ENCODE assay signal across 15 cellular contexts in the genomic region with DNA sequence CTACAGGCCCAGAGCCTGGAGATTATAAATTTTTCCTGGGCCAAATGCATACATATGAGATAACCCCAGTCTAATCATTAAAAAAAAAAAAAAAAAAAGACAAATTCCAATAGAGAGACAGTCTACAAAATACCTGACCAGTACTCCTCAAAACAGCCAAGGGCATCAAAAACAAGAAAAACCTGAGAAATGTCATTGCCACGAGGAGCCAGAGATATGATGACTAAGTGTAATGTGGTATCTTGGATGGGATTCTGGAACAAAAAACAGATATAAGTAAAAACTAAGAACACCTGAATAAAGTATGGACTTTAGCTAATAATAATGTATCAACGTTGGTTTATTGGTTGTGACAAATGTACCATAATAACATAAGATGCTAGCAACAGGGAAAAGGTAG. TPM values are rescaled to one million over a fixed set of nuclear protein-coding genes. Genes with fewer than 3 reads are reported as not detected.
A peak's percentile ranks its signal among the peaks of the same experiment; 100 is the strongest.
DNase-seq lines count a peak whose midpoint lies in the region; ATAC-seq, FAIRE-seq and TF ChIP-seq lines count a peak whose summit lies in the region.
"Had no signal": no experiment of that assay in that cellular context is flagged by ENCODE, and none has a peak within 500 bp of the region (broad histone marks: within the 10 kb centered on the region; RNA-seq: fewer than 3 reads in every experiment).

No MANE protein-coding gene starts in this region.

- H3K9me3 ChIP-seq in A549, result no peaks in the 10 kb centered on the region
- no peaks in the 10 kb centered on the region for H3K9me3 ChIP-seq in OCI-LY1 (ENCODE audit: low read length)
- no peaks in the 10 kb centered on the region for H3K9me3 ChIP-seq in esophagus squamous epithelium
- no peaks in the 10 kb centered on the region for H3K9me3 ChIP-seq in trophoblast cell (ENCODE audit: insufficient read depth, low read depth, low read length)
- H3K9me3 ChIP-seq: HAP-1 had no signal

- CTCF ChIA-PET in A549 (lab: Yijun Ruan, JAX), result interaction anchor here (1.2 to 10.1 kb wide), 3 partner anchors 14 to 111 kb away, joined by 4 to 153 read pairs (median 103); no protein-coding TSS in a partner anchor

- H3K79me2 ChIP-seq in OCI-LY1 (ENCODE audit: insufficient read depth, low read length) (0 out of 2 replicates have a peak, but pooled peaks cover under 1% of the 10 kb centered on the region), trophoblast cell (ENCODE audit: control insufficient read depth, insufficient read depth, low read length, poor library complexity) (peaks cover 4% of the 10 kb centered on the region)

- H3K4me2 ChIP-seq in A549 (no peak overlapping the region), OCI-LY1 (ENCODE audit: low read length) (no peak overlapping the region), trophoblast cell (ENCODE audit: low read length) (no peak overlapping the region)

- no peaks in the 10 kb centered on the region for H3K9me2 ChIP-seq in OCI-LY1 (ENCODE audit: low read depth, low read length)

- POLR2A ChIA-PET in A549 (lab: Yijun Ruan, JAX), result no interaction called here

- H3K4me1 ChIP-seq in A549, result peaks cover 32% of the 10 kb centered on the region
- peaks cover 27% of the 10 kb centered on the region for H3K4me1 ChIP-seq in OCI-LY1 (ENCODE audit: insufficient read depth, low read length, severe bottlenecking)
- peaks cover 21 to 62% (median 35%) of the 10 kb centered on the region in 3 donors for H3K4me1 ChIP-seq in esophagus squamous epithelium
- peaks cover 16 to 27% of the 10 kb centered on the region in 2 experiments for H3K4me1 ChIP-seq in trophoblast cell (ENCODE audit: control insufficient read depth in 1 of 2, insufficient read depth in 2 of 2, low read length in 2 of 2)

- H2BK120ac ChIP-seq in trophoblast cell (ENCODE audit: insufficient read depth, low read length, poor library complexity), result no peak overlapping the region

- H3K23ac ChIP-seq in trophoblast cell (ENCODE audit: low read length), result no peak overlapping the region

- no peak overlapping the region for H2AK5ac ChIP-seq in trophoblast cell (ENCODE audit: low read length)

- H2AFZ ChIP-seq in OCI-LY1 (ENCODE audit: low read length) (no peak overlapping the region), trophoblast cell (ENCODE audit: insufficient read depth, low read length, poor library complexity) (no peak overlapping the region)

- H3K27ac ChIP-seq in A549, result no peak overlapping the region
- H3K27ac ChIP-seq in OCI-LY1 (ENCODE audit: low read depth, low read length, poor library complexity, severe bottlenecking), result peak overlapping the region; percentile 52
- peak overlapping the region in 3 of 4 donors; percentile 36 to 73 (median 51) for H3K27ac ChIP-seq in esophagus squamous epithelium
- H3K27ac ChIP-seq in trophoblast cell (ENCODE audit: low read depth, low read length), result peak overlapping the region; percentile 73

- H4K91ac ChIP-seq in trophoblast cell (ENCODE audit: low read depth, low read length), result no peak overlapping the region

- H3K36me3 ChIP-seq in OCI-LY1 (ENCODE audit: insufficient read depth, low read length), result peaks cover 23% of the 10 kb centered on the region; the same call in 1 of the 2 replicates
- peaks cover 0 to 48% (median 0%) of the 10 kb centered on the region in 3 donors for H3K36me3 ChIP-seq in esophagus squamous epithelium
- H3K36me3 ChIP-seq in trophoblast cell (ENCODE audit: control insufficient read depth in 1 of 2, insufficient read depth in 2 of 2, low read length in 2 of 2), result peaks cover 15 to 19% of the 10 kb centered on the region in 2 experiments

- no peak overlapping the region for H3K4me3 ChIP-seq in A549
- no peak overlapping the region for H3K4me3 ChIP-seq in OCI-LY1 (ENCODE audit: low read depth, low read length, poor library complexity, severe bottlenecking)
- H3K4me3 ChIP-seq in esophagus squamous epithelium, result no peak overlapping the region
- H3K4me3 ChIP-seq in trophoblast cell (ENCODE audit: low read depth, low read length), result no peak overlapping the region
- H3K4me3 ChIP-seq: HAP-1 had no signal

- H2BK5ac ChIP-seq in trophoblast cell (ENCODE audit: low read depth, low read length, poor library complexity), result no peak overlapping the region

- H2BK12ac ChIP-seq in trophoblast cell (ENCODE audit: low read length), result no peak overlapping the region

- H3K79me1 ChIP-seq in trophoblast cell (ENCODE audit: low read length), result peaks cover 19% of the 10 kb centered on the region

- H3K9ac ChIP-seq in OCI-LY1 (ENCODE audit: low read length) (no peak overlapping the region), trophoblast cell (ENCODE audit: low read length) (no peak overlapping the region)

- H4K12ac ChIP-seq in trophoblast cell (ENCODE audit: low read depth, low read length), result no peak overlapping the region

- ATAC-seq in A549, result no peak
- no peak for ATAC-seq in HG02852 (IDR thresholded peaks at IDR 0.05; ENCODE audit: unreplicated experiment)

- no peak for TF ChIP-seq RAD21 in A549 (conservative IDR thresholded peaks at IDR 0.05 in 1 of 2, IDR thresholded peaks at IDR 0.05 in 1 of 2)

- no peaks in the 10 kb centered on the region for H4K20me1 ChIP-seq in OCI-LY1 (ENCODE audit: insufficient read depth, low read length)

- no peak overlapping the region for H4K8ac ChIP-seq in trophoblast cell (ENCODE audit: low read depth, low read length)

- intact Hi-C loops in esophagus squamous epithelium (cut with DNase I), result no loop called here

- H3K4ac ChIP-seq in trophoblast cell (ENCODE audit: low read depth, low read length), result no peak overlapping the region

- no peak for TF ChIP-seq CTCF in A549 (IDR thresholded peaks at IDR 0.05)
- no peak for TF ChIP-seq CTCF in OCI-LY1 (IDR thresholded peaks at IDR 0.05; ENCODE audit: low read length)
- no peak for TF ChIP-seq CTCF in esophagus squamous epithelium (IDR thresholded peaks at IDR 0.05)
- no peak for TF ChIP-seq CTCF in D721Med (IDR thresholded peaks at IDR 0.05; ENCODE audit: insufficient read depth, missing control alignments)
- no peak for TF ChIP-seq CTCF in GM20000 (IDR thresholded peaks at IDR 0.05; ENCODE audit: extremely low read depth, missing control alignments)

- H3K14ac ChIP-seq in trophoblast cell (ENCODE audit: low read length), result no peak overlapping the region

- DNase-seq in A549 (ENCODE audit: low read depth in 1 of 2, low spot score in 1 of 2) (no peak), esophagus squamous epithelium (lab: John Stamatoyannopoulos, UW) (no peak), trophoblast cell (peak; percentile 59 to 87), D721Med (ENCODE audit: insufficient read length, low spot score) (no peak), GM20000 (ENCODE audit: low spot score) (no peak)
- DNase-seq: ACHN; CD4-positive, CD25-positive, alpha-beta regulatory T cell; NCI-H1417; NCI-H1930; NCI-H446 treated with DMSO at 0.1 percent for 48 hours; NCI-H748 treated with DMSO at 0.1 percent for 48 hours; Right ventricle myocardium superior had no signal

- no peak for FAIRE-seq in A549 (lab: Jason Lieb, UNC)
- no peak for FAIRE-seq in D721Med (lab: Jason Lieb, UNC)

- H3K18ac ChIP-seq in trophoblast cell (ENCODE audit: low read length), result no peak overlapping the region

- H3F3A ChIP-seq in OCI-LY1 (ENCODE audit: insufficient read depth, low read length), result no peaks in the 10 kb centered on the region

- TF ChIP-seq EP300 in A549 (IDR thresholded peaks at IDR 0.05), result no peak

- TF ChIP-seq POLR2A in A549 (IDR thresholded peaks at IDR 0.05; ENCODE audit: low read length) (no peak), esophagus squamous epithelium (IDR thresholded peaks at IDR 0.05) (no peak)

- no peaks in the 10 kb centered on the region for H3K27me3 ChIP-seq in OCI-LY1 (ENCODE audit: insufficient read depth, low read length)
- no peaks in the 10 kb centered on the region for H3K27me3 ChIP-seq in esophagus squamous epithelium
- H3K27me3 ChIP-seq in trophoblast cell (ENCODE audit: insufficient read depth, low read length), result no peaks in the 10 kb centered on the region

- 54% methylated on average over 2 of the region's 2 CpGs for WGBS in A549 (ENCODE audit: missing lambda C conversion rate)
- WGBS in esophagus squamous epithelium, 2 donors, result 15 to 34% methylated on average over 2 of the region's 2 CpGs
- WGBS in trophoblast cell (ENCODE audit: extremely low coverage, insufficient coverage, insufficient read length), result no CpG with 5 or more reads among the region's 2 CpGs

TF ChIP-seq in A549, 52 proteins besides CTCF, POLR2A, EP300 and RAD21 (continues in another document):
- TF ChIP-seq, protein P1, sequence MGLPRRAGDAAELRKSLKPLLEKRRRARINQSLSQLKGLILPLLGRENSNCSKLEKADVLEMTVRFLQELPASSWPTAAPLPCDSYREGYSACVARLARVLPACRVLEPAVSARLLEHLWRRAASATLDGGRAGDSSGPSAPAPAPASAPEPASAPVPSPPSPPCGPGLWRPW (IDR thresholded peaks at IDR 0.05), result no peak
- no peak for TF ChIP-seq BHLHE40 (IDR thresholded peaks at IDR 0.05; ENCODE audit: low read depth, low read length)
- TF ChIP-seq HEYL (CRISPR knock-in tag; IDR thresholded peaks at IDR 0.05), result no peak
- no peak for TF ChIP-seq ZNF302 (CRISPR knock-in tag; IDR thresholded peaks at IDR 0.05)

RNA-seq across cellular contexts. Expression of gene UBE2V1, which starts 24.9 kb away (rescaled TPM):
- polyA plus RNA-seq in A549 (2011; rRNA removed) (114 and 141 TPM in 2 replicates), A549 (2017; fragmentation: RNase III; extraction: RNeasy Plus Mini Kit Qiagen cat#74134 plus additional on column Dnase treatment) (129 to 143 TPM (median 130 TPM) in 3 replicates)
- 71.2 and 72.5 TPM in 2 replicates for polyA plus RNA-seq in A549 (2012; cell fraction: cytosol; rRNA removed)
- 26.1 and 63.7 TPM in 2 replicates for polyA plus RNA-seq in A549 (2012; cell fraction: nucleus; rRNA removed)
- polyA minus RNA-seq in A549 (2011; rRNA and poly(A)+ RNA removed), result 62.8 and 69.9 TPM in 2 replicates
- 10 to 100 TPM; 44.4 to 80.7 (median 63.4) TPM for total RNA-seq in esophagus squamous epithelium
- 238 and 250 TPM in 2 replicates for polyA plus RNA-seq in trophoblast cell (2013)

Comparison
In these comparisons a context has a peak if more than half of its experiments do, and no peak if none do; other contexts are left out.
1. DNase-seq: peak in trophoblast cell (2 of 2); none in A549 (0 of 2), esophagus squamous epithelium (single experiment), D721Med (single experiment) and GM20000 (single experiment).
2. H3K27ac ChIP-seq: peak in OCI-LY1 (single experiment), esophagus squamous epithelium (3 of 4) and trophoblast cell (single experiment); none in A549 (0 of 2).